ENCODE assay signal across 8 cellular contexts in the genomic region with DNA sequence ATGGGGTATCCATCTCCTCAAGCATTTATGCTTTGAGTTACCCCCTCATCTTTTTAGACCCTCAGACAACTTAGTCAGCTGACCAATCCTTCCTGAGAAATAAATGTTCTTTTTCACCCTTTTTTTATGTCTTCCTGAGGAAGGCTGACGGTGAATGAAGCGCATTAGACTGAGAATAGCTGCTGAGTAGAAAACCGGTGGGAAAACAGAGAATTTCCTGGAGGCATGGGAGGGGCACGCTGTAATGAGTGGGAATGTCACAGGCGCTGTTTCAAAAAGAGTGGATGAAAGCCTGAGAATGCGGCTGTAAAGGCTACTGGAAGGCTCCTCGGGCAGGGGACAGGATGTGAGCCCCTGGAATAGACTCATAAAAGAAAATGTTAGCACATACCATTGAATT. TPM values are rescaled to one million over a fixed set of nuclear protein-coding genes. Genes with fewer than 3 reads are reported as not detected.
A peak's percentile ranks its signal among the peaks of the same experiment; 100 is the strongest.
DNase-seq lines count a peak whose midpoint lies in the region; ATAC-seq, FAIRE-seq and TF ChIP-seq lines count a peak whose summit lies in the region.
"Not testable (repeated sequence)": the region's sequence is repeated elsewhere in the genome, so short reads cannot be mapped to it uniquely, and the experiment has no call there.

No MANE protein-coding gene starts in this region.

- FAIRE-seq in urothelium cell line (lab: Jason Lieb, UNC): peak; percentile 13

- H3K4me3 ChIP-seq in Peyer's patch: peak overlapping the region in 2 of 4 donors; percentile 52 to 56
- peak overlapping the region in 8 of 12 donors; percentile 53 to 61 (median 59) for H3K4me3 ChIP-seq in heart left ventricle
- H3K4me3 ChIP-seq in skeletal muscle tissue (ENCODE audit: low read length in 3 of 3): not testable (repeated sequence)

- H3K9ac ChIP-seq in ES-I3 (ENCODE audit: low read depth, low read length): peak overlapping the region; percentile 68
- H3K9ac ChIP-seq in skeletal muscle tissue (ENCODE audit: low read depth in 1 of 3, low read length in 3 of 3): not testable (repeated sequence)

- H3K9me3 Mint-ChIP-seq in activated T-cell treated with anti-CD3 and anti-CD28 coated beads, Interleukin-2, amount 50 U/mL, for 4 hours; naive B cell: not testable (repeated sequence)

- H3K27me3 Mint-ChIP-seq in activated T-cell treated with anti-CD3 and anti-CD28 coated beads, Interleukin-2, amount 50 U/mL, for 4 hours (ENCODE audit: low read depth); naive B cell: not testable (repeated sequence)

- H3K4me3 Mint-ChIP-seq in activated T-cell treated with anti-CD3 and anti-CD28 coated beads, Interleukin-2, amount 50 U/mL, for 4 hours: peak overlapping the region; percentile 85
- peak overlapping the region; percentile 83 to 98 (median 90) for H3K4me3 Mint-ChIP-seq in naive B cell

- H3K27ac Mint-ChIP-seq in naive B cell: peak overlapping the region; percentile 98 to 100 (median 98)

- DNase-seq in Peyer's patch; activated T-cell treated with anti-CD3 and anti-CD28 coated beads, Interleukin-2, amount 50 U/mL, for 4 hours; heart left ventricle; naive B cell; urothelium cell line (ENCODE audit: low spot score): not testable (repeated sequence)
- DNase-seq in cerebellar cortex (ENCODE audit: low spot score): peak; percentile 27

- not testable (repeated sequence) for H3K4me1 ChIP-seq in ES-I3 (ENCODE audit: insufficient read depth, low read length); Peyer's patch; skeletal muscle tissue (ENCODE audit: control insufficient read depth in 3 of 3, insufficient read depth in 3 of 3, low read length in 3 of 3)
- peaks cover 0 to 34% (median 6%) of the 10 kb centered on the region in 12 donors for H3K4me1 ChIP-seq in heart left ventricle

- not testable (repeated sequence) for H3K27me3 ChIP-seq in Peyer's patch, heart left ventricle
- H3K27me3 ChIP-seq in skeletal muscle tissue (ENCODE audit: control insufficient read depth in 3 of 3, insufficient read depth in 3 of 3, low read length in 3 of 3): peaks cover 0 to 11% (median 10%) of the 10 kb centered on the region in 3 donors

- not testable (repeated sequence) for H3K36me3 ChIP-seq in ES-I3 (ENCODE audit: insufficient read depth, low read length); Peyer's patch; heart left ventricle; skeletal muscle tissue (ENCODE audit: control insufficient read depth in 3 of 3, insufficient read depth in 3 of 3, low read length in 3 of 3)

- intact Hi-C loops in heart left ventricle (cut with DNase I): loop anchor here in 6 of 10 donors (2.0 to 5.0 kb wide), 5 partner anchors 34 to 39 kb away; partner anchors contain the start of gene SLC2A3 (in 2 of the 6)

- not testable (repeated sequence) for H3K36me3 Mint-ChIP-seq in activated T-cell treated with anti-CD3 and anti-CD28 coated beads, Interleukin-2, amount 50 U/mL, for 4 hours (ENCODE audit: insufficient read depth); naive B cell

- peaks cover 30% of the 10 kb centered on the region for H3K4me1 Mint-ChIP-seq in activated T-cell treated with anti-CD3 and anti-CD28 coated beads, Interleukin-2, amount 50 U/mL, for 4 hours (ENCODE audit: low read depth)
- peaks cover 16 to 67% (median 30%) of the 10 kb centered on the region in 3 donors for H3K4me1 Mint-ChIP-seq in naive B cell

- ATAC-seq in activated T-cell treated with anti-CD3 and anti-CD28 coated beads, Interleukin-2, amount 50 U/mL, for 4 hours; naive B cell (ENCODE audit: low read depth in 2 of 2): not testable (repeated sequence)
- ATAC-seq in heart left ventricle: peak in 2 of 4 donors; percentile 53 to 70

- not testable (repeated sequence) for TF ChIP-seq CTCF in Peyer's patch (IDR thresholded peaks at IDR 0.05); heart left ventricle (IDR thresholded peaks at IDR 0.05)

- TF ChIP-seq POLR2A in Peyer's patch (IDR thresholded peaks at IDR 0.05); heart left ventricle (IDR thresholded peaks at IDR 0.05): not testable (repeated sequence)

- 21 to 48% (median 32%) methylated on average over 4 to 6 of the region's 7 CpGs for WGBS in heart left ventricle, 4 donors

- H3K27ac ChIP-seq in Peyer's patch (peak overlapping the region; percentile 76 to 86 (median 80)), heart left ventricle (peak overlapping the region; percentile 74 to 91 (median 78)), skeletal muscle tissue (ENCODE audit: low read depth, low read length) (peak overlapping the region; percentile 83)

- not testable (repeated sequence) for H3K9me3 ChIP-seq in ES-I3 (ENCODE audit: control insufficient read depth, insufficient read depth, low read length); Peyer's patch; heart left ventricle; skeletal muscle tissue (ENCODE audit: control insufficient read depth in 3 of 3, low read length in 3 of 3)

RNA-seq across cellular contexts. Expression of gene SLC2A3, which starts 35.8 kb away (rescaled TPM):
- total RNA-seq in Peyer's patch: 10 to 100 TPM in 2 of 4 donors, 1 to 10 TPM in 2; 1.9 to 69.3 (median 11.2) TPM
- total RNA-seq in activated T-cell treated with anti-CD3 and anti-CD28 coated beads, Interleukin-2, amount 50 U/mL, for 4 hours: 100 to 1,000 TPM; 109 to 117 (median 114) TPM
- 10 to 100 TPM in 4 of 9 donors, 1 to 10 TPM in 5; 6.3 to 76.9 (median 9.4) TPM for total RNA-seq in heart left ventricle
- 1 to 10 TPM; 4.6 to 4.8 TPM for polyA plus RNA-seq in heart left ventricle
- polyA plus RNA-seq in naive B cell (ENCODE audit: low read depth in 6 of 6): 100 to 1,000 TPM in 5 of 6 donors, 10 to 100 TPM in 1; 86.8 to 234 (median 144) TPM
- 49.6 TPM for total RNA-seq in skeletal muscle tissue
